ENCODE assay signal across 9 cellular contexts in the genomic region with DNA sequence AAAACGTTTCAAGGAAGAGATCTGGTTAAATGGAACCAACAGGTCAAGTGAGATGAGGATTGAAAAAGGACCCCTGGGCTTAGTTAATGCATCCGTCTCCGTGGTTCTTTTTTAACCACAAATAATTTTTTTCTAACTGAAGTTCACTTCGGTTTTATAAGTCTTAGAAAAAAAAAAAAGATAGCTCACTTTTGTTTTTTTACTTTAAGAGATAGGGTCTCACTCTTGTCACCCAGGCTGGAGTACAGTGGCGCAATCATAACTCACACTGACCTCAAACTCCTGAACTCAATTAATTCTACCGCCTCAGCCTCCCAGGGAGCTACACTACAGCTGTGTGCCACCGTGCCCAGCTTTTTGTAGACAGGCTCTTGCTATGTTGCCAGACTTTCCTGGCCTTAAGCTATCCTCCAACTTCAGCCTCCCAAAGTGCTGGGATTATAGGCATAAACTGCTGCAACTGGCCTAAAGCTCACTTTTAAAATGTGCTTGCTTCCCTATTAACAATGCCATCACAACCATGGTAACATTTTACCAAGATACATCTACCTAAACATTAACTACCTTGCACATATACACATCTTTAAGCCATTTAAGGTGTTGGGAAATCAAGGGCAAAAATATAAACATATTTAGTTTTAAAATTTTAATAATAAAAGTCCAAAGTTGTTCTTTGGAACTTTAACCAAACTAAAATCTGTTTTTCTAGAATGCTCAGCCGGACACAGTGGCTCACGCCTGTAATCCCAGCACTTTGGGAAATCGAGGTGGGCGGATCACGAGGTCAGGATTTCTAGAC. TPM values are rescaled to one million over a fixed set of nuclear protein-coding genes. Genes with fewer than 3 reads are reported as not detected.
DNase-seq lines count a peak whose midpoint lies in the region; ATAC-seq and TF ChIP-seq lines count a peak whose summit lies in the region.
"Had no signal": no experiment of that assay in that cellular context is flagged by ENCODE, and none has a peak within 500 bp of the region (broad histone marks: within the 10 kb centered on the region; RNA-seq: fewer than 3 reads in every experiment).

No MANE protein-coding gene starts in this region.

- H3K9me3 ChIP-seq in DND-41 (ENCODE audit: insufficient read depth, low read length, severe bottlenecking) = no peaks in the 10 kb centered on the region
- H3K9me3 ChIP-seq in neural progenitor cell (ENCODE audit: low read depth) = no peaks in the 10 kb centered on the region
- H3K9me3 ChIP-seq: vagina had no signal

- no peak overlapping the region for H3K27ac ChIP-seq in DND-41 (ENCODE audit: low read length)
- peak overlapping the region; percentile 14 for H3K27ac ChIP-seq in neural progenitor cell
- H3K27ac ChIP-seq: vagina had no signal

- peak overlapping the region; percentile 45; the same call in 1 of the 2 replicates for H3K4me2 ChIP-seq in DND-41 (ENCODE audit: insufficient read depth, low read length)
- H3K4me2 ChIP-seq in neural progenitor cell = peak overlapping the region; percentile 50

- TF ChIP-seq CTCF in DND-41 (IDR thresholded peaks at IDR 0.05; ENCODE audit: borderline replicate concordance, extremely low read depth, low read length, poor library complexity, severe bottlenecking) (no peak), neural progenitor cell (IDR thresholded peaks at IDR 0.05) (no peak)

- DNase-seq in DND-41 = no peak
- peak; percentile 56 for DNase-seq in M059J (ENCODE audit: low read depth)
- DNase-seq in central memory CD8-positive, alpha-beta T cell (ENCODE audit: low spot score in 2 of 2) = no peak
- DNase-seq in neural progenitor cell (ENCODE audit: low spot score) = no peak
- no peak for DNase-seq in epidermal melanocyte (ENCODE audit: insufficient read length, low spot score)
- no peak for DNase-seq in SW480 (ENCODE audit: low spot score)
- DNase-seq: NCI-H2227 treated with DMSO at 0.1 percent for 48 hours had no signal

- H3K27me3 ChIP-seq in DND-41 (ENCODE audit: insufficient read depth, low read length, poor library complexity) (no peaks in the 10 kb centered on the region), neural progenitor cell (no peaks in the 10 kb centered on the region)
- H3K27me3 ChIP-seq: vagina had no signal

- peaks cover 92% of the 10 kb centered on the region for H4K20me1 ChIP-seq in DND-41 (ENCODE audit: insufficient read depth, low read length)
- H4K20me1 ChIP-seq in neural progenitor cell (ENCODE audit: low read depth) = peaks cover 100% of the 10 kb centered on the region

- H3K9me3 Mint-ChIP-seq in central memory CD8-positive, alpha-beta T cell = no peaks in the 10 kb centered on the region
- H3K9me3 Mint-ChIP-seq in neural progenitor cell = no peaks in the 10 kb centered on the region

- peaks cover 57% of the 10 kb centered on the region for H3K4me1 ChIP-seq in DND-41 (ENCODE audit: insufficient read depth, low read length)
- H3K4me1 ChIP-seq in neural progenitor cell = peaks cover 44% of the 10 kb centered on the region

- peak overlapping the region; percentile 76 for H3K4me3 Mint-ChIP-seq in central memory CD8-positive, alpha-beta T cell
- H3K4me3 Mint-ChIP-seq in neural progenitor cell = peak overlapping the region; percentile 53

- H3F3A ChIP-seq in neural progenitor cell (ENCODE audit: low read depth) = peaks cover 76% of the 10 kb centered on the region

- H3K79me2 ChIP-seq in DND-41 (ENCODE audit: insufficient read depth, low read length) (peaks cover 99% of the 10 kb centered on the region), neural progenitor cell (ENCODE audit: low read depth) (peaks cover 100% of the 10 kb centered on the region)

- no peaks in the 10 kb centered on the region for H3K27me3 Mint-ChIP-seq in central memory CD8-positive, alpha-beta T cell
- peaks cover 4% of the 10 kb centered on the region for H3K27me3 Mint-ChIP-seq in neural progenitor cell (ENCODE audit: insufficient read depth, low read depth)

- peaks cover 65% of the 10 kb centered on the region for H3K4me1 Mint-ChIP-seq in central memory CD8-positive, alpha-beta T cell
- H3K4me1 Mint-ChIP-seq in neural progenitor cell = peaks cover 31% of the 10 kb centered on the region

- H3K4me3 ChIP-seq in DND-41 (ENCODE audit: low read depth in 1 of 2, low read length in 2 of 2) = no peak overlapping the region
- peak overlapping the region; percentile 0 for H3K4me3 ChIP-seq in neural progenitor cell
- H3K4me3 ChIP-seq: vagina had no signal

- H2AFZ ChIP-seq in DND-41 (ENCODE audit: low read depth, low read length) (no peak overlapping the region), neural progenitor cell (replicated peaks) (no peak overlapping the region)

- H3K27ac Mint-ChIP-seq in central memory CD8-positive, alpha-beta T cell (ENCODE audit: low read depth) = peak overlapping the region; percentile 85
- H3K27ac Mint-ChIP-seq in neural progenitor cell = no peak overlapping the region

- H3K36me3 Mint-ChIP-seq in central memory CD8-positive, alpha-beta T cell (ENCODE audit: insufficient read depth) = peaks cover 92% of the 10 kb centered on the region
- peaks cover 51% of the 10 kb centered on the region for H3K36me3 Mint-ChIP-seq in neural progenitor cell

- H3K9ac ChIP-seq in DND-41 (ENCODE audit: low read depth, low read length) (no peak overlapping the region), neural progenitor cell (no peak overlapping the region)

- ATAC-seq in DND-41 (ENCODE audit: insufficient read depth, low read depth) = peak; percentile 36; the same call in 2 of the 3 replicates
- no peak for ATAC-seq in central memory CD8-positive, alpha-beta T cell (replicated peaks; ENCODE audit: extremely low read depth, poor library complexity, severe bottlenecking)
- no peak for ATAC-seq in GM18867 (IDR thresholded peaks at IDR 0.05; ENCODE audit: unreplicated experiment)

- H3K36me3 ChIP-seq in DND-41 (ENCODE audit: insufficient read depth, low read length) (peaks cover 95% of the 10 kb centered on the region), neural progenitor cell (peaks cover 26% of the 10 kb centered on the region)

RNA-seq across cellular contexts. Expression of gene HNRNPC, which starts 11.6 kb away (rescaled TPM):
- 821 and 1,019 TPM in 2 replicates for total RNA-seq in M059J (2014; rRNA removed; shearing (Covaris generic))
- total RNA-seq in neural progenitor cell (ENCODE audit: low replicate concordance) = 1,681 and 1,872 TPM in 2 replicates

RNA-seq across cellular contexts. Expression of gene RPGRIP1, which starts 22.3 kb away (rescaled TPM):
- not detected in 2 replicates for total RNA-seq in M059J (2014; rRNA removed; shearing (Covaris generic))
- 0.47 and 3.4 TPM in 2 replicates for total RNA-seq in neural progenitor cell (ENCODE audit: low replicate concordance)
- total RNA-seq: vagina had no signal
